ENCODE assay signal across 28 cellular contexts in the genomic region with DNA sequence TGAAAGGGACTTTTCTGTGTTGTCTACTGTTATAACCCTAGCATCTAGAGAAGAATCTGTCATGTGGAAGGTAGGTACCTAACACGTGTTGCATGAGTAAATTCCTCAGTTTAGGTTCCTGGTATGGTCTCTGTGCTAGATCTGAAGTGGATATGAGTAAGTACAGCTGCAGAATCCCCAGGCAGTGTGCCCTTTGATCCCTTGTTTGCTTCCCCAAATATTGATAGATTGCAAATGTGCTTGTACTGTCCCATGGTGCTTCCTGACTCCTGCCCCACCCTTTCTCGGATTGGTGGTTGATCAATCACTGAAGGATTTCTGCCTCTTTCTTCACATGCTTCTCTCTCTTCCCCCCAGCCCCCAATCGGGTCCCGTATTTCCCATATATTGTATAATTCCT.
"Had no signal": no experiment of that assay in that cellular context is flagged by ENCODE, and none has a peak within 500 bp of the region (broad histone marks: within the 10 kb centered on the region; RNA-seq: fewer than 3 reads in every experiment).

No MANE protein-coding gene starts in this region.

- H3K4me2 ChIP-seq: neural progenitor cell, smooth muscle cell had no signal

- H3K4me3 ChIP-seq: neural progenitor cell, ovary, psoas muscle, skin epidermis, smooth muscle cell, spleen, suprapubic skin, testis, tibial artery, transverse colon, upper lobe of right lung, uterus had no signal

- H3K36me3 ChIP-seq: neural progenitor cell, ovary, spleen, suprapubic skin, tibial artery, transverse colon, upper lobe of right lung, uterus had no signal

- H3K9ac ChIP-seq: neural progenitor cell, parathyroid adenoma had no signal

- H3K27ac ChIP-seq: neural progenitor cell, ovary, parathyroid adenoma, psoas muscle, skin epidermis, spleen, suprapubic skin, testis, tibial artery, transverse colon, upper lobe of right lung, uterus had no signal

- H3K79me2 ChIP-seq: parathyroid adenoma had no signal

- H3K4me1 ChIP-seq: neural progenitor cell, parathyroid adenoma, psoas muscle, spleen, suprapubic skin, testis, transverse colon, upper lobe of right lung, uterus had no signal

- H2AFZ ChIP-seq: neural progenitor cell, parathyroid adenoma had no signal

- ATAC-seq: natural killer cell; psoas muscle; right cardiac atrium; sciatic nerve; stimulated activated memory B cell treated with anti-CD40 and anti-IgM and Interleukin-4, amounts not matched to agents 10 μg/mL and 1 μg/mL and 100 μg/mL, for 72 hours; stimulated activated naive CD8-positive, alpha-beta T cell treated with anti-CD3 and anti-CD28 coated beads, Interleukin-15, amount 100 ng/mL, for 72 hours; stimulated activated naive CD8-positive, alpha-beta T cell treated with anti-CD3 and anti-CD28 coated beads, Interleukin-15, Interleukin-2, amounts not matched to agents 100 U/mL and 50 U/mL, for 24 hours; upper lobe of right lung had no signal

- DNase-seq: natural killer cell; occipital lobe; ovary; posterior cingulate gyrus; psoas muscle; right cardiac atrium; spleen; stimulated activated CD4-positive, alpha-beta T cell treated with anti-CD3 and anti-CD28 coated beads, Interleukin-12 subunit alpha, Interleukin-12 subunit beta, amount 100 ng/mL, for 4 hours; stimulated activated CD4-positive, alpha-beta T cell treated with anti-CD3 and anti-CD28 coated beads, Interleukin-1b, Interleukin-23, amount 100 ng/mL, for 48 hours; stimulated activated CD4-positive, alpha-beta T cell treated with anti-CD3 and anti-CD28 coated beads, Interleukin-4, amount 100 ng/mL, for 1 hour; stimulated activated CD4-positive, alpha-beta T cell treated with anti-CD3 and anti-CD28 coated beads, Interleukin-4, amount 100 ng/mL, for 4 hours; stimulated activated CD8-positive, alpha-beta memory T cell treated with anti-CD3 and anti-CD28 coated beads, Interleukin-4, amount 100 ng/mL, for 48 hours; stimulated activated naive CD4-positive, alpha-beta T cell; stimulated activated naive CD8-positive, alpha-beta T cell treated with anti-CD3 and anti-CD28 coated beads, Interleukin-15, amount 100 ng/mL, for 72 hours; stimulated activated naive CD8-positive, alpha-beta T cell treated with anti-CD3 and anti-CD28 coated beads, Interleukin-15, Interleukin-2, amounts not matched to agents 100 U/mL and 50 U/mL, for 24 hours; substantia nigra; testis; tibial artery; transverse colon; upper lobe of right lung; uterus had no signal

- H3K9me3 ChIP-seq: ovary, psoas muscle, testis, tibial artery, transverse colon, upper lobe of right lung, uterus had no signal

- H3K27me3 ChIP-seq: neural progenitor cell, ovary, spleen, suprapubic skin, testis, tibial artery, transverse colon, upper lobe of right lung, uterus had no signal
